In the genomic region with DNA sequence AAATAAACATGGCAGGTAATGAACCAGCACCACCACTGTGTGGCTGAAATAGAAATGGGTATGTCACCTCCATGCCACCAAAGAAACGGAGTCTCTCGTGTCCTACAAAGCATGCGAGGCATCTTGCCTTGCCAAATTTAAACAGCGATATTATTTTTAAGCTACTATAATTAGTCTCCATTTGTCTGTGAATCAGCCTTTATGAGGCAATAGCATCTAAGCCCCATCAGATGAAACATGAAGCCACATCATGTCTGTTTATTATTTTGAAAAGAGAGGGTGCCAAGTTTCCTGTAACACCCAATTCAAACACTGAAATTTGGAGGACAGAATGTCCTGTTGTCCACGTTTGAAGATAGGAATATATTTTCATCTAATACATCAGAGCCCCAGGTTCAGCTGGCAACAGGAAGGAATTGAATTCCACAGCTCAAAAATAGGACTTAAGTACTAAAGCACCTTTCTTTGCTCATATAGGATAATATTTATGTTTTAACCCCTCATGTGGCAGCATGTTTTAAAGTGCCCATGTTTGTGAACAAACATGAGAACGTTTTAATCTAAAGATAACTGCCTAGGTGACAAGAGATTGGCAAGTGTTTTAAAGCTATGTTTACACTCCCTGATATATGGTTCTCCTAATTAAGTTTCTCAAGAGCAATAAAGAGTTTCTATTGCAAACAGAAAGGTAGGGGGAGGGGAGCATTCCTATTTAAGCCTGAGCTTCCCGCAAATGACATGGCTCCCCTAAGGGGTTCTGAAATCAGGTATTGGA, we compare ENCODE assay signal across 10 cellular contexts.
DNase-seq lines count a peak whose midpoint lies in the region; ATAC-seq and TF ChIP-seq lines count a peak whose summit lies in the region.
"Had no signal": no experiment of that assay in that cellular context is flagged by ENCODE, and none has a peak within 500 bp of the region (broad histone marks: within the 10 kb centered on the region; RNA-seq: fewer than 3 reads in every experiment).

No MANE protein-coding gene starts in this region.

- no peak for TF ChIP-seq POLR2A in body of pancreas (IDR thresholded peaks at IDR 0.05)
- TF ChIP-seq POLR2A in stomach (IDR thresholded peaks at IDR 0.05), result no peak

- peaks cover 2% of the 10 kb centered on the region for H3K27me3 Mint-ChIP-seq in activated CD8-positive, alpha-beta T cell treated with anti-CD3 and anti-CD28 coated beads, Interleukin-2, amount 10 ng/mL, durations not matched to agents 7 days and 5 days (ENCODE audit: low read depth)

- CTCF ChIA-PET in activated CD8-positive, alpha-beta T cell treated with anti-CD3 and anti-CD28 coated beads, Interleukin-2, amount 10 ng/mL, durations not matched to agents 7 days and 5 days (lab: Charles Lee), result interaction anchor here (1.0 to 1.1 kb wide), 2 partner anchors 44 to 99 kb away, joined by 3 to 4 read pairs; no protein-coding TSS in a partner anchor

- no peaks in the 10 kb centered on the region for H3K36me3 ChIP-seq in body of pancreas (replicated peaks in 1 of 2; ENCODE audit: insufficient read depth in 1 of 2, low read depth in 2 of 2)
- H3K36me3 ChIP-seq in stomach, result no peaks in the 10 kb centered on the region

- no peaks in the 10 kb centered on the region for H3K9me3 Mint-ChIP-seq in activated CD8-positive, alpha-beta T cell treated with anti-CD3 and anti-CD28 coated beads, Interleukin-2, amount 10 ng/mL, durations not matched to agents 7 days and 5 days (ENCODE audit: insufficient read depth)
- H3K9me3 Mint-ChIP-seq: activated naive CD4-positive, alpha-beta T cell treated with anti-CD3 and anti-CD28 coated beads, Interleukin-2, amount 10 ng/mL, durations not matched to agents 7 days and 5 days; IgD-negative memory B cell had no signal

- H3K4me3 ChIP-seq in body of pancreas (no peak overlapping the region), right cardiac atrium (ENCODE audit: low read length) (no peak overlapping the region), stomach (no peak overlapping the region)

- intact Hi-C loops in body of pancreas (cut with DNase I), result no loop called here
- intact Hi-C loops in right cardiac atrium (cut with DNase I), result loop anchor here in 1 of 4 donors (5.0 kb wide), 1 partner anchor 42 kb away; no protein-coding TSS in a partner anchor
- intact Hi-C loops in stomach (cut with DNase I; ENCODE audit: low total_unique reads), result no loop called here

- peak; percentile 81 for DNase-seq in LHCN-M2 (ENCODE audit: low read depth)
- DNase-seq in body of pancreas, result peak in 3 of 4 donors; percentile 24 to 59 (median 27)
- DNase-seq in right cardiac atrium, result no peak
- no peak for DNase-seq in stomach
- DNase-seq in activated CD8-positive, alpha-beta T cell treated with anti-CD3 and anti-CD28 coated beads, Interleukin-2, amount 10 ng/mL, durations not matched to agents 7 days and 5 days, result no peak
- DNase-seq in amniotic stem cell (lab: John Stamatoyannopoulos, UW), result no peak
- no peak for DNase-seq in KG1 (lab: John Stamatoyannopoulos, UW)
- DNase-seq in NAMALWA (ENCODE audit: low spot score), result no peak
- DNase-seq: activated naive CD4-positive, alpha-beta T cell treated with anti-CD3 and anti-CD28 coated beads, Interleukin-2, amount 10 ng/mL, durations not matched to agents 7 days and 5 days had no signal

- no peaks in the 10 kb centered on the region for H3K36me3 Mint-ChIP-seq in activated CD8-positive, alpha-beta T cell treated with anti-CD3 and anti-CD28 coated beads, Interleukin-2, amount 10 ng/mL, durations not matched to agents 7 days and 5 days (ENCODE audit: low read depth)
- H3K36me3 Mint-ChIP-seq: activated naive CD4-positive, alpha-beta T cell treated with anti-CD3 and anti-CD28 coated beads, Interleukin-2, amount 10 ng/mL, durations not matched to agents 7 days and 5 days; IgD-negative memory B cell had no signal

- no peak overlapping the region for H3K4me3 Mint-ChIP-seq in activated CD8-positive, alpha-beta T cell treated with anti-CD3 and anti-CD28 coated beads, Interleukin-2, amount 10 ng/mL, durations not matched to agents 7 days and 5 days
- H3K4me3 Mint-ChIP-seq: activated naive CD4-positive, alpha-beta T cell treated with anti-CD3 and anti-CD28 coated beads, Interleukin-2, amount 10 ng/mL, durations not matched to agents 7 days and 5 days; IgD-negative memory B cell had no signal

- POLR2A ChIA-PET in activated CD8-positive, alpha-beta T cell treated with anti-CD3 and anti-CD28 coated beads, Interleukin-2, amount 10 ng/mL, durations not matched to agents 7 days and 5 days (lab: Charles Lee), result no interaction called here

- 9 to 19% methylated on average over 7 of the region's 7 CpGs for WGBS in body of pancreas, 2 donors
- WGBS in right cardiac atrium, result 16% methylated on average over 7 of the region's 7 CpGs
- 10 to 27% (median 11%) methylated on average over 7 of the region's 7 CpGs for WGBS in stomach, 5 donors

- H3K27ac Mint-ChIP-seq in activated CD8-positive, alpha-beta T cell treated with anti-CD3 and anti-CD28 coated beads, Interleukin-2, amount 10 ng/mL, durations not matched to agents 7 days and 5 days, result no peak overlapping the region
- H3K27ac Mint-ChIP-seq: activated naive CD4-positive, alpha-beta T cell treated with anti-CD3 and anti-CD28 coated beads, Interleukin-2, amount 10 ng/mL, durations not matched to agents 7 days and 5 days; IgD-negative memory B cell had no signal

- peak; percentile 94 for TF ChIP-seq EP300 in stomach (IDR thresholded peaks at IDR 0.05)

- H3K4me1 ChIP-seq in body of pancreas, result peaks cover 65% of the 10 kb centered on the region
- peaks cover 24% of the 10 kb centered on the region for H3K4me1 ChIP-seq in right cardiac atrium (ENCODE audit: control insufficient read depth, insufficient read depth, low read length)
- H3K4me1 ChIP-seq in stomach, result peaks cover 54 to 100% (median 87%) of the 10 kb centered on the region in 4 donors

- peak in 3 of 7 experiments; percentile 17 to 35 (median 19) for TF ChIP-seq CTCF in body of pancreas (IDR thresholded peaks at IDR 0.05)
- TF ChIP-seq CTCF in stomach (IDR thresholded peaks at IDR 0.05), result no peak

- ATAC-seq in body of pancreas (peak; percentile 65), right cardiac atrium (peak; percentile 74 to 75)
- no peak for ATAC-seq in activated CD8-positive, alpha-beta T cell treated with anti-CD3 and anti-CD28 coated beads, Interleukin-2, amount 10 ng/mL, durations not matched to agents 7 days and 5 days

- H3K9me3 ChIP-seq in body of pancreas, result no peaks in the 10 kb centered on the region
- no peaks in the 10 kb centered on the region for H3K9me3 ChIP-seq in right cardiac atrium (ENCODE audit: control insufficient read depth, low read length)
- H3K9me3 ChIP-seq in stomach, result no peaks in the 10 kb centered on the region

- peak overlapping the region; percentile 58 to 88 (median 80) for H3K27ac ChIP-seq in body of pancreas
- peak overlapping the region; percentile 95 for H3K27ac ChIP-seq in right cardiac atrium (ENCODE audit: low read length)
- peak overlapping the region; percentile 84 to 95 (median 87) for H3K27ac ChIP-seq in stomach

- no peaks in the 10 kb centered on the region for H3K27me3 ChIP-seq in body of pancreas
- H3K27me3 ChIP-seq in right cardiac atrium (ENCODE audit: control insufficient read depth, insufficient read depth), result no peaks in the 10 kb centered on the region
- no peaks in the 10 kb centered on the region for H3K27me3 ChIP-seq in stomach

- no peaks in the 10 kb centered on the region for H3K4me1 Mint-ChIP-seq in activated CD8-positive, alpha-beta T cell treated with anti-CD3 and anti-CD28 coated beads, Interleukin-2, amount 10 ng/mL, durations not matched to agents 7 days and 5 days (ENCODE audit: low read depth)
- H3K4me1 Mint-ChIP-seq: activated naive CD4-positive, alpha-beta T cell treated with anti-CD3 and anti-CD28 coated beads, Interleukin-2, amount 10 ng/mL, durations not matched to agents 7 days and 5 days had no signal

Comparison
In these comparisons a context has a peak if more than half of its experiments do, and no peak if none do; other contexts are left out.
1. DNase-seq: peak in LHCN-M2 (single experiment) and body of pancreas (3 of 4); none in right cardiac atrium (0 of 3), stomach (single experiment), activated CD8-positive, alpha-beta T cell treated with anti-CD3 and anti-CD28 coated beads, Interleukin-2, amount 10 ng/mL, durations not matched to agents 7 days and 5 days (single experiment), amniotic stem cell (single experiment), KG1 (single experiment) and NAMALWA (single experiment).
2. Peak in every context shown above with its lines, with median percentiles within 50 percentile points of each other: H3K27ac ChIP-seq.